Comparison of ENCODE assay signal across 8 cellular contexts in genomic region chr4:17810260-17811077, GRCh38. TPM values are rescaled to one million over a fixed set of nuclear protein-coding genes. Genes with fewer than 3 reads are reported as not detected.
A peak's percentile ranks its signal among the peaks of the same experiment; 100 is the strongest.
DNase-seq lines count a peak whose midpoint lies in the region; ATAC-seq and TF ChIP-seq lines count a peak whose summit lies in the region.

Gene DCAF16, minus strand, starts transcription at chr4:17810757. Its CDS starts 6,616 bp downstream, at chr4:17804141.
A gene with protein sequence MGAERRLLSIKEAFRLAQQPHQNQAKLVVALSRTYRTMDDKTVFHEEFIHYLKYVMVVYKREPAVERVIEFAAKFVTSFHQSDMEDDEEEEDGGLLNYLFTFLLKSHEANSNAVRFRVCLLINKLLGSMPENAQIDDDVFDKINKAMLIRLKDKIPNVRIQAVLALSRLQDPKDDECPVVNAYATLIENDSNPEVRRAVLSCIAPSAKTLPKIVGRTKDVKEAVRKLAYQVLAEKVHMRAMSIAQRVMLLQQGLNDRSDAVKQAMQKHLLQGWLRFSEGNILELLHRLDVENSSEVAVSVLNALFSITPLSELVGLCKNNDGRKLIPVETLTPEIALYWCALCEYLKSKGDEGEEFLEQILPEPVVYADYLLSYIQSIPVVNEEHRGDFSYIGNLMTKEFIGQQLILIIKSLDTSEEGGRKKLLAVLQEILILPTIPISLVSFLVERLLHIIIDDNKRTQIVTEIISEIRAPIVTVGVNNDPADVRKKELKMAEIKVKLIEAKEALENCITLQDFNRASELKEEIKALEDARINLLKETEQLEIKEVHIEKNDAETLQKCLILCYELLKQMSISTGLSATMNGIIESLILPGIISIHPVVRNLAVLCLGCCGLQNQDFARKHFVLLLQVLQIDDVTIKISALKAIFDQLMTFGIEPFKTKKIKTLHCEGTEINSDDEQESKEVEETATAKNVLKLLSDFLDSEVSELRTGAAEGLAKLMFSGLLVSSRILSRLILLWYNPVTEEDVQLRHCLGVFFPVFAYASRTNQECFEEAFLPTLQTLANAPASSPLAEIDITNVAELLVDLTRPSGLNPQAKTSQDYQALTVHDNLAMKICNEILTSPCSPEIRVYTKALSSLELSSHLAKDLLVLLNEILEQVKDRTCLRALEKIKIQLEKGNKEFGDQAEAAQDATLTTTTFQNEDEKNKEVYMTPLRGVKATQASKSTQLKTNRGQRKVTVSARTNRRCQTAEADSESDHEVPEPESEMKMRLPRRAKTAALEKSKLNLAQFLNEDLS (plus strand): TSS chr4:17810979. CDS start chr4:17811078, 99 bp downstream.

- H3K9ac ChIP-seq in BLaER1, result peak within 1 kb of the TSS; percentile 98

- CTCF ChIA-PET in activated CD4-positive, alpha-beta T cell treated with anti-CD3 and anti-CD28 coated beads, Interleukin-2, amount 10 ng/mL, durations not matched to agents 7 days and 5 days (lab: Charles Lee), result interaction anchor here (0.6 to 1.6 kb wide), 7 partner anchors 11 to 272 kb away, joined by 3 to 6 read pairs (median 4); partner anchors contain the start of gene LAP3

- POLR2A ChIA-PET in activated CD4-positive, alpha-beta T cell treated with anti-CD3 and anti-CD28 coated beads, Interleukin-2, amount 10 ng/mL, durations not matched to agents 7 days and 5 days (lab: Charles Lee), result interaction anchor here (0.6 to 2.2 kb wide), 4 partner anchors 29 to 234 kb away, joined by 3 to 9 read pairs (median 4); partner anchors contain the start of genes LAP3 and MED28

- H3K4me1 ChIP-seq in BLaER1, result peaks cover 42% of the 10 kb centered on the region

- H3K36me3 Mint-ChIP-seq in activated CD4-positive, alpha-beta T cell treated with anti-CD3 and anti-CD28 coated beads, Interleukin-2, amount 10 ng/mL, durations not matched to agents 7 days and 5 days (ENCODE audit: low read depth), result peaks cover 58% of the 10 kb centered on the region

- H3K27me3 ChIP-seq in BLaER1 (no peaks in the 10 kb centered on the region), layer of hippocampus (ENCODE audit: control insufficient read depth, insufficient read depth, low read length) (no peaks in the 10 kb centered on the region)

- H3K27ac ChIP-seq in BLaER1 (peak within 1 kb of the TSS; percentile 98), coronary artery (peak within 1 kb of the TSS; percentile 91 to 92), layer of hippocampus (ENCODE audit: low read depth, low read length) (peak within 1 kb of the TSS; percentile 83)

- H3K27ac Mint-ChIP-seq in activated CD4-positive, alpha-beta T cell treated with anti-CD3 and anti-CD28 coated beads, Interleukin-2, amount 10 ng/mL, durations not matched to agents 7 days and 5 days, result peak within 1 kb of the TSS; percentile 98

- H3K4me3 ChIP-seq in BLaER1, result peak within 1 kb of the TSS; percentile 90
- peak within 1 kb of the TSS; percentile 76 for H3K4me3 ChIP-seq in coronary artery

- peak within 1 kb of the TSS; percentile 92 for H3K4me2 ChIP-seq in BLaER1

- H3K9me3 ChIP-seq in BLaER1, result no peaks in the 10 kb centered on the region

- peak; percentile 84 for ATAC-seq in GM19328 (IDR thresholded peaks at IDR 0.05; ENCODE audit: unreplicated experiment)
- peak; percentile 89 for ATAC-seq in HG03520 (IDR thresholded peaks at IDR 0.05; ENCODE audit: unreplicated experiment)

- peak; percentile 98 for DNase-seq in NCI-H69 (lab: John Stamatoyannopoulos, UW)
- DNase-seq in activated CD4-positive, alpha-beta T cell treated with anti-CD3 and anti-CD28 coated beads, Interleukin-2, amount 10 ng/mL, durations not matched to agents 7 days and 5 days, result peak; percentile 99
- peak; percentile 99 for DNase-seq in coronary artery (ENCODE audit: low spot score)
- DNase-seq in stimulated activated CD4-positive, alpha-beta T cell treated with anti-CD3 and anti-CD28 coated beads, Interleukin-1b, Interleukin-23, amount 100 ng/mL, for 4 hours (ENCODE audit: low read depth in 2 of 2), result peak; percentile 97 to 99

- H3K36me3 ChIP-seq in BLaER1, result peaks cover 30% of the 10 kb centered on the region

- H3K9me3 Mint-ChIP-seq in activated CD4-positive, alpha-beta T cell treated with anti-CD3 and anti-CD28 coated beads, Interleukin-2, amount 10 ng/mL, durations not matched to agents 7 days and 5 days, result no peaks in the 10 kb centered on the region

- no peak for TF ChIP-seq CTCF in coronary artery (IDR thresholded peaks at IDR 0.05)

- peaks cover 59% of the 10 kb centered on the region for H4K20me1 ChIP-seq in BLaER1

- peaks cover 49% of the 10 kb centered on the region for H3K4me1 Mint-ChIP-seq in activated CD4-positive, alpha-beta T cell treated with anti-CD3 and anti-CD28 coated beads, Interleukin-2, amount 10 ng/mL, durations not matched to agents 7 days and 5 days

- no peaks in the 10 kb centered on the region for H3K27me3 Mint-ChIP-seq in activated CD4-positive, alpha-beta T cell treated with anti-CD3 and anti-CD28 coated beads, Interleukin-2, amount 10 ng/mL, durations not matched to agents 7 days and 5 days

- peak within 1 kb of the TSS; percentile 92 for H3K4me3 Mint-ChIP-seq in activated CD4-positive, alpha-beta T cell treated with anti-CD3 and anti-CD28 coated beads, Interleukin-2, amount 10 ng/mL, durations not matched to agents 7 days and 5 days

RNA-seq across cellular contexts. Expression of gene DCAF16, which starts in this region (rescaled TPM):
- total RNA-seq in activated CD4-positive, alpha-beta T cell treated with anti-CD3 and anti-CD28 coated beads, Interleukin-2, amount 10 ng/mL, durations not matched to agents 7 days and 5 days, result 10 to 100 TPM; 50.9 to 53.6 TPM

RNA-seq across cellular contexts. Expression of the second gene that starts in this region (rescaled TPM):
- 100 to 1,000 TPM in 1 of 2 experiments, 10 to 100 TPM in 1; 93.8 to 102 TPM for total RNA-seq in activated CD4-positive, alpha-beta T cell treated with anti-CD3 and anti-CD28 coated beads, Interleukin-2, amount 10 ng/mL, durations not matched to agents 7 days and 5 days

Comparison
In these comparisons a context has a peak if more than half of its experiments do, and no peak if none do; other contexts are left out.
1. Peak in every context shown above with its lines: DNase-seq, ATAC-seq, H3K4me3 ChIP-seq and H3K27ac ChIP-seq.